In the genomic region with DNA sequence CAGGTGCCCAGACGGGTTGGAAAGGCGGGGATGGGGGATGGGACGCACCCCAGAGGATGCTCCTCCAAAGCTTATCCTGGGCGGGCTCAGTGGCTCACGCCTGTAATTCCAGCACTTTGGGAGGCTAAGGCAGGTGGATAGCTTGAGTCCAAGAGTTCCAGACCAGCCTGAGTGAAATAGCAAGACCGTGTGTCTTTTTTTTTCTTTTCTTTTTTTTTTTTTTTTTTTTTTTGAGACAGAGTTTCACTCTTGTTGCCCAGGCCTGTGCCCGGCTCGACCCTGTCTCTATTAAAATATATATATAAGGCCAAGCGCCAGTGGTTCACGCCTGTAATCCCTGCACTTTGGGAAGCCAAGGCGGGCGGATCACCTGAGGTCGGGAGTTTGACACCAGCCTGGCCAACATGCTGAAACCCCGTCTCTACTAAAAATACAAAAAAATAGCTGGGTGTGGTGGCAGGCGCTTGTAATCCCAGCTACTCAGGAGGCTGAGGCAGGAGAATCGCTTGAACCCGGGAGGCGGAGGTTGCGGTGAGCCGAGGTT, we compare ENCODE assay signal across 8 cellular contexts. TPM values are rescaled to one million over a fixed set of nuclear protein-coding genes. Genes with fewer than 3 reads are reported as not detected.
DNase-seq lines count a peak whose midpoint lies in the region; ATAC-seq and TF ChIP-seq lines count a peak whose summit lies in the region.
"Not testable (repeated sequence)": the region's sequence is repeated elsewhere in the genome, so short reads cannot be mapped to it uniquely, and the experiment has no call there.

No MANE protein-coding gene starts in this region.

- not testable (repeated sequence) for H3K4me1 ChIP-seq in Caco-2; Peyer's patch; endodermal cell (ENCODE audit: control insufficient read depth, insufficient read depth, low read length); thymus (ENCODE audit: control insufficient read depth, insufficient read depth, low read length)
- H3K4me1 ChIP-seq in neutrophil (ENCODE audit: control insufficient read depth in 1 of 2, insufficient read depth in 1 of 2, low read depth in 1 of 2, low read length in 1 of 2): peaks cover 10 to 12% of the 10 kb centered on the region in 2 experiments

- not testable (repeated sequence) for TF ChIP-seq CTCF in Caco-2 (IDR thresholded peaks at IDR 0.05; ENCODE audit: insufficient read depth in 1 of 2, low read depth in 1 of 2, low read length in 1 of 2, severe bottlenecking in 1 of 2, unreplicated experiment in 1 of 2); Peyer's patch (IDR thresholded peaks at IDR 0.05); endodermal cell (conservative IDR thresholded peaks at IDR 0.05); neutrophil (IDR thresholded peaks at IDR 0.05)

- H3K4me3 Mint-ChIP-seq in Caco-2 (ENCODE audit: unreplicated experiment) (peak overlapping the region; percentile 95), endodermal cell (peak overlapping the region; percentile 87), immature natural killer cell (peak overlapping the region; percentile 98 to 100 (median 98))

- not testable (repeated sequence) for TF ChIP-seq POLR2A in Peyer's patch (IDR thresholded peaks at IDR 0.05)

- CTCF ChIA-PET in Caco-2 (lab: Charles Lee): interaction anchor here (0.6 kb wide), 1 partner anchor 1760 kb away, joined by 3 read pairs; the partner anchor contains the start of gene PRKCSH

- not testable (repeated sequence) for H3K36me3 ChIP-seq in Caco-2 (ENCODE audit: control insufficient read depth, insufficient read depth, low read length); neutrophil; thymus (ENCODE audit: control insufficient read depth, insufficient read depth)
- H3K36me3 ChIP-seq in Peyer's patch (peaks cover 0 to 27% (median 0%) of the 10 kb centered on the region in 3 donors), endodermal cell (ENCODE audit: control insufficient read depth, insufficient read depth, low read length) (peaks cover 30% of the 10 kb centered on the region)

- H3K27ac Mint-ChIP-seq in Caco-2 (ENCODE audit: unreplicated experiment): peak overlapping the region; percentile 100
- H3K27ac Mint-ChIP-seq in activated naive CD4-positive, alpha-beta T cell treated with anti-CD3 and anti-CD28 coated beads, Interleukin-2, amount 50 U/mL, for 72 hours: peak overlapping the region; percentile 93 to 98
- H3K27ac Mint-ChIP-seq in endodermal cell: peak overlapping the region; percentile 99
- H3K27ac Mint-ChIP-seq in immature natural killer cell: peak overlapping the region; percentile 97 to 99 (median 99)

- not testable (repeated sequence) for H3K27me3 Mint-ChIP-seq in Caco-2 (ENCODE audit: insufficient read depth, unreplicated experiment); endodermal cell (ENCODE audit: insufficient read depth)
- H3K27me3 Mint-ChIP-seq in immature natural killer cell (ENCODE audit: low read depth in 3 of 3): peaks cover 6 to 14% (median 14%) of the 10 kb centered on the region in 3 donors

- peak overlapping the region; percentile 76 for H3K4me3 ChIP-seq in Caco-2 (ENCODE audit: low read depth, low read length)
- peak overlapping the region; percentile 56 to 89 (median 67) for H3K4me3 ChIP-seq in Peyer's patch
- H3K4me3 ChIP-seq in endodermal cell (ENCODE audit: low read length): peak overlapping the region; percentile 99
- H3K4me3 ChIP-seq in neutrophil (ENCODE audit: low read depth in 1 of 2, low read length in 1 of 2): peak overlapping the region; percentile 89 to 97
- H3K4me3 ChIP-seq in thymus (ENCODE audit: low read length): peak overlapping the region; percentile 62

- intact Hi-C loops in Caco-2 (cut with micrococcal nuclease; ENCODE audit: unreplicated experiment): loop anchor here (2.0 kb wide), 1 partner anchor 109 kb away; no protein-coding TSS in a partner anchor

- H3K27ac ChIP-seq in Peyer's patch (peak overlapping the region; percentile 81 to 93 (median 86)), endodermal cell (ENCODE audit: low read depth, low read length) (peak overlapping the region; percentile 97), neutrophil (peak overlapping the region; percentile 89), thymus (ENCODE audit: low read depth) (peak overlapping the region; percentile 91)

- not testable (repeated sequence) for H3K27me3 ChIP-seq in Caco-2 (replicated peaks; ENCODE audit: control insufficient read depth, insufficient read depth, low read length); Peyer's patch; endodermal cell (ENCODE audit: control insufficient read depth, insufficient read depth, low read length, poor library complexity, severe bottlenecking); neutrophil; thymus (ENCODE audit: control insufficient read depth, insufficient read depth)

- not testable (repeated sequence) for H3K4me1 Mint-ChIP-seq in Caco-2 (ENCODE audit: low read depth, unreplicated experiment); endodermal cell
- H3K4me1 Mint-ChIP-seq in immature natural killer cell: peaks cover 31 to 42% of the 10 kb centered on the region in 2 donors

- H3K9me3 ChIP-seq in Caco-2 (peaks cover 23% of the 10 kb centered on the region), Peyer's patch (peaks cover 0 to 25% (median 0%) of the 10 kb centered on the region in 4 donors), endodermal cell (ENCODE audit: control insufficient read depth, low read length) (peaks cover 42% of the 10 kb centered on the region)
- H3K9me3 ChIP-seq in neutrophil; thymus (ENCODE audit: control insufficient read depth): not testable (repeated sequence)

- POLR2A ChIA-PET in Caco-2 (lab: Charles Lee): not testable (repeated sequence)

- H3K9ac ChIP-seq in endodermal cell (ENCODE audit: extremely low read depth, low read length, poor library complexity, severe bottlenecking): peak overlapping the region; percentile 89

- not testable (repeated sequence) for DNase-seq in Caco-2; activated naive CD4-positive, alpha-beta T cell treated with anti-CD3 and anti-CD28 coated beads, Interleukin-2, amount 50 U/mL, for 72 hours (ENCODE audit: low spot score in 2 of 2); immature natural killer cell
- DNase-seq in Peyer's patch: peak in 1 of 3 donors; percentile 19
- DNase-seq in endodermal cell: peak; percentile 39

- BruUV-seq in Caco-2 (replicated peaks; lab: Mats Ljungman, UMichigan): TSS peak; percentile 94

- H3K9me3 Mint-ChIP-seq in Caco-2 (ENCODE audit: unreplicated experiment) (peaks cover 26% of the 10 kb centered on the region), endodermal cell (peaks cover 73% of the 10 kb centered on the region), immature natural killer cell (peaks cover 9 to 20% (median 13%) of the 10 kb centered on the region in 6 donors)
- H3K9me3 Mint-ChIP-seq in activated naive CD4-positive, alpha-beta T cell treated with anti-CD3 and anti-CD28 coated beads, Interleukin-2, amount 50 U/mL, for 72 hours: peaks cover 18 to 30% of the 10 kb centered on the region in 2 donors

- H3K36me3 Mint-ChIP-seq in Caco-2 (ENCODE audit: insufficient read depth, unreplicated experiment) (peaks cover 47% of the 10 kb centered on the region), endodermal cell (ENCODE audit: low read depth) (peaks cover 33% of the 10 kb centered on the region), immature natural killer cell (peaks cover 19 to 21% (median 20%) of the 10 kb centered on the region in 3 donors)
- H3K36me3 Mint-ChIP-seq in activated naive CD4-positive, alpha-beta T cell treated with anti-CD3 and anti-CD28 coated beads, Interleukin-2, amount 50 U/mL, for 72 hours: peaks cover 39 to 55% of the 10 kb centered on the region in 2 donors

- 56 to 69% methylated on average over 7 to 19 of the region's 20 CpGs for WGBS in endodermal cell (ENCODE audit: insufficient coverage in 1 of 2, insufficient read length in 1 of 2), 2 experiments
- WGBS in thymus: 62% methylated on average over 20 of the region's 20 CpGs

- ATAC-seq in HG03159 (IDR thresholded peaks at IDR 0.05; ENCODE audit: unreplicated experiment): peak; percentile 53
- ATAC-seq in activated naive CD4-positive, alpha-beta T cell treated with anti-CD3 and anti-CD28 coated beads, Interleukin-2, amount 50 U/mL, for 72 hours: not testable (repeated sequence)

RNA-seq across cellular contexts. Expression of gene ZNF562, which starts 0.5 kb away (rescaled TPM):
- 23.0 and 23.7 TPM in 2 replicates for total RNA-seq in Caco-2 (2022)
- 10 to 100 TPM; 14.9 to 38.8 (median 25.9) TPM for total RNA-seq in Peyer's patch
- total RNA-seq in activated naive CD4-positive, alpha-beta T cell treated with anti-CD3 and anti-CD28 coated beads, Interleukin-2, amount 50 U/mL, for 72 hours: 10 to 100 TPM; 24.2 to 73.4 TPM
- 10 to 100 TPM in 1 of 2 donors, 1 to 10 TPM in 1; 1.9 to 15.5 TPM for total RNA-seq in endodermal cell
- polyA plus RNA-seq in endodermal cell (2013, experiment 1 of 2): 24.7 TPM
- 23.8 TPM for polyA plus RNA-seq in endodermal cell (2013, experiment 2 of 2)
- 1 to 10 TPM; 3.4 to 5.5 (median 4.7) TPM for polyA plus RNA-seq in immature natural killer cell
- 10.3 TPM for polyA plus RNA-seq in thymus

RNA-seq across cellular contexts. Expression of gene ZNF561, which starts 54.4 kb away (rescaled TPM):
- total RNA-seq in Caco-2 (2022) (23.7 and 27.4 TPM in 2 replicates), Peyer's patch (10 to 100 TPM; 20.0 to 52.0 (median 26.3) TPM), endodermal cell (10 to 100 TPM; 51.0 to 57.2 TPM)
- 10 to 100 TPM; 28.6 to 49.1 TPM for total RNA-seq in activated naive CD4-positive, alpha-beta T cell treated with anti-CD3 and anti-CD28 coated beads, Interleukin-2, amount 50 U/mL, for 72 hours
- polyA plus RNA-seq in endodermal cell (2013, experiment 1 of 2): 47.1 TPM
- 40.5 TPM for polyA plus RNA-seq in endodermal cell (2013, experiment 2 of 2)
- polyA plus RNA-seq in immature natural killer cell (10 to 100 TPM in 1 of 3 donors, 1 to 10 TPM in 2; 7.2 to 14.7 (median 9.9) TPM), thymus (32.4 TPM)
